Comparison of ENCODE assay signal across 18 cellular contexts in the genomic region with DNA sequence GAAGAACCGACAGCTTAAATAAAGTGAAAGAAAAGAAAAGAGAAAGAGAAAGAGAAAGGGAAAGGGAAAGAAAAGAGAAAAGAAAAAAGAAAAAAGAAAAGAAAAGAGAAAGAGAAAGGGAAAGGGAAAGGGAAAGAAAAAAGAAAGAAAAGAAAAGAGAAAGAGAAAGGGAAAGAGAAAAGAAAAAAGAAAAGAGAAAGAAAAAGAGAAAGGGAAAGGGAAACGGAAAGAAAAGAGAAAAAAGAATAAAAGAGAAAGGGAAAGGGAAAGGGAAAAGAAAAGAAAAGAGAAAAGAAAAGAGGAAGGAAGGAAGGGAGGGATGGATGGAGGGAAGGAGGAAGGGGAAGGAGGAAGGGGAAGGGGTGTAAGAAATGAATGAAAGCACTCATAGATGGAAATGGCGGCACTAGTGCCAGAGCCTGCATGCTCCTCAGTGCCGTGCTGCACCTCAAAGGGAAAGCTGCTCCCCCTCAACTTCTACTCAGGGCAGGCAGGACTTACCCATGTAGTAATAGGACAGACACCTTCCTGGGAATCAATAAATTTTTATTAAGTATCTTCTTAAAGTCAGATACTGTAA.
DNase-seq lines count a peak whose midpoint lies in the region; ATAC-seq and TF ChIP-seq lines count a peak whose summit lies in the region.
"Had no signal": no experiment of that assay in that cellular context is flagged by ENCODE, and none has a peak within 500 bp of the region (broad histone marks: within the 10 kb centered on the region; RNA-seq: fewer than 3 reads in every experiment).

No MANE protein-coding gene starts in this region.

- H3K27me3 Mint-ChIP-seq in stimulated activated naive CD8-positive, alpha-beta T cell treated with anti-CD3 and anti-CD28 coated beads, Interleukin-15, Interleukin-2, amounts not matched to agents 100 ng/mL and 50 ng/mL, for 24 hours: no peaks in the 10 kb centered on the region
- no peaks in the 10 kb centered on the region for H3K27me3 Mint-ChIP-seq in T-helper 17 cell
- no peaks in the 10 kb centered on the region for H3K27me3 Mint-ChIP-seq in chondrocyte (ENCODE audit: low read depth)

- H3K27ac Mint-ChIP-seq in stimulated activated naive CD8-positive, alpha-beta T cell treated with anti-CD3 and anti-CD28 coated beads, Interleukin-15, Interleukin-2, amounts not matched to agents 100 ng/mL and 50 ng/mL, for 24 hours: peak overlapping the region; percentile 65
- peak overlapping the region; percentile 57 for H3K27ac Mint-ChIP-seq in T-helper 17 cell
- H3K27ac Mint-ChIP-seq in chondrocyte (ENCODE audit: unreplicated experiment): peak overlapping the region; percentile 64
- H3K27ac Mint-ChIP-seq: B cell had no signal

- H3K4me3 Mint-ChIP-seq in stimulated activated naive CD8-positive, alpha-beta T cell treated with anti-CD3 and anti-CD28 coated beads, Interleukin-15, Interleukin-2, amounts not matched to agents 100 ng/mL and 50 ng/mL, for 24 hours: no peak overlapping the region
- peak overlapping the region; percentile 12 for H3K4me3 Mint-ChIP-seq in T-helper 17 cell
- H3K4me3 Mint-ChIP-seq in chondrocyte (ENCODE audit: unreplicated experiment): no peak overlapping the region
- H3K4me3 Mint-ChIP-seq: B cell had no signal

- H3K36me3 Mint-ChIP-seq in stimulated activated naive CD8-positive, alpha-beta T cell treated with anti-CD3 and anti-CD28 coated beads, Interleukin-15, Interleukin-2, amounts not matched to agents 100 ng/mL and 50 ng/mL, for 24 hours (ENCODE audit: low read depth): peaks cover 12% of the 10 kb centered on the region
- H3K36me3 Mint-ChIP-seq in T-helper 17 cell (ENCODE audit: low read depth) (no peaks in the 10 kb centered on the region), chondrocyte (ENCODE audit: low read depth) (peaks cover 28% of the 10 kb centered on the region)

- no peak for ATAC-seq in stimulated activated naive CD8-positive, alpha-beta T cell treated with anti-CD3 and anti-CD28 coated beads, Interleukin-15, Interleukin-2, amounts not matched to agents 100 U/mL and 50 U/mL, for 24 hours
- ATAC-seq in T-helper 17 cell: no peak
- ATAC-seq in HG03457 (IDR thresholded peaks at IDR 0.05; ENCODE audit: unreplicated experiment): no peak
- ATAC-seq in HG02970 (IDR thresholded peaks at IDR 0.05; ENCODE audit: low FRiP score, unreplicated experiment): no peak
- ATAC-seq: HCT116 had no signal

- peaks cover 20% of the 10 kb centered on the region for H3K4me1 Mint-ChIP-seq in stimulated activated naive CD8-positive, alpha-beta T cell treated with anti-CD3 and anti-CD28 coated beads, Interleukin-15, Interleukin-2, amounts not matched to agents 100 ng/mL and 50 ng/mL, for 24 hours (ENCODE audit: low read depth)
- H3K4me1 Mint-ChIP-seq in T-helper 17 cell: peaks cover 21% of the 10 kb centered on the region
- H3K4me1 Mint-ChIP-seq in chondrocyte (ENCODE audit: low read depth): peaks cover 78% of the 10 kb centered on the region
- H3K4me1 Mint-ChIP-seq: B cell had no signal

- H3K9me3 ChIP-seq in T-helper 17 cell (ENCODE audit: control insufficient read depth, low read length, poor library complexity, severe bottlenecking): no peaks in the 10 kb centered on the region

- no peak for DNase-seq in stimulated activated naive CD8-positive, alpha-beta T cell treated with anti-CD3 and anti-CD28 coated beads, Interleukin-15, Interleukin-2, amounts not matched to agents 100 U/mL and 50 U/mL, for 24 hours
- no peak for DNase-seq in T-helper 17 cell
- DNase-seq in chondrocyte (ENCODE audit: low spot score): no peak
- DNase-seq in DMS153 (lab: John Stamatoyannopoulos, UW): no peak
- no peak for DNase-seq in DMS153 treated with DMSO at 0.1 percent for 48 hours (lab: John Stamatoyannopoulos, UW; ENCODE audit: unreplicated experiment)
- DNase-seq: DMS79; hippocampal formation; kidney glomerular epithelial cell; midbrain; NCI-H1694; nucleus accumbens; stimulated activated CD4-positive, alpha-beta T cell treated with anti-CD3 and anti-CD28 coated beads, Interleukin-4, amount 100 ng/mL, for 24 hours; stimulated activated CD8-positive, alpha-beta memory T cell treated with anti-CD3 and anti-CD28 coated beads, Interleukin-4, amount 100 ng/mL, for 48 hours had no signal

- H3K9me3 Mint-ChIP-seq in stimulated activated naive CD8-positive, alpha-beta T cell treated with anti-CD3 and anti-CD28 coated beads, Interleukin-15, Interleukin-2, amounts not matched to agents 100 ng/mL and 50 ng/mL, for 24 hours: peaks cover 4% of the 10 kb centered on the region
- peaks cover 4% of the 10 kb centered on the region for H3K9me3 Mint-ChIP-seq in chondrocyte (ENCODE audit: low read depth)

- peak; percentile 12 for TF ChIP-seq CTCF in chondrocyte (IDR thresholded peaks at IDR 0.05)
